ENCODE assay signal across 7 cellular contexts in the genomic region with DNA sequence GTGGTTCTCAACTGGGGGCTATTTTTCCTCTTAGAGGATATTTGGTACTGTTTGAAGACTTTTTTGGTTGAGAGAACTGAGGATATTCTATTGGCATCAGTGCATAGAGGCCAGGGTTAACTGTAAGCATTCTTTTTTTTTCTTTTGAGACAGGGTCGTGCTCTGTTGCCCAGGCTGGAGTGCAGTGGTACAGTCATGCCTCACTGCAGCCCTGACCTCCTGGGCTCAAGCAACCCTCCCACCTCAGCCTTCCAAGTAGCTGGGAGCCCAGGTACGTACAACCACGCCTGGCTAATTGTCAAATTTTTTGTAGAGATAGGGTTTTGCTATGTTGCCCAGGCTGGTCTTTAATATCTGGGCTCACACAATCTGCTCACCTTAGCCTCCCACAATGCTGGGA. TPM values are rescaled to one million over a fixed set of nuclear protein-coding genes. Genes with fewer than 3 reads are reported as not detected.
"Had no signal": no experiment of that assay in that cellular context is flagged by ENCODE, and none has a peak within 500 bp of the region (broad histone marks: within the 10 kb centered on the region; RNA-seq: fewer than 3 reads in every experiment).

No MANE protein-coding gene starts in this region.

- ATAC-seq: K562 had no signal

- H3K4me3 Mint-ChIP-seq: GM23338, H9 had no signal

- H3K4me1 Mint-ChIP-seq: GM23338, H9 had no signal

- H3K27ac Mint-ChIP-seq: GM23338, H9 had no signal

- H3K9me3 Mint-ChIP-seq: GM23338, H9 had no signal

- DNase-seq: H9, HCEC 1CT, IMR-90, KG1 had no signal

RNA-seq across cellular contexts. Expression of a gene that starts 12.9 kb away (rescaled TPM):
- total RNA-seq: GM23338, H1, H9, IMR-90 had no signal
